Comparison of ENCODE assay signal across 1 cellular context in genomic region chr15:34049096-34049495, GRCh38.
TF ChIP-seq lines count a peak whose summit lies in the region.

No MANE protein-coding gene starts in this region.

TF ChIP-seq in A549, 52 proteins besides CTCF, POLR2A, EP300 and RAD21 (continued from another document):
- no peak for TF ChIP-seq ZSCAN20 (CRISPR knock-in tag; IDR thresholded peaks at IDR 0.05)
